ENCODE assay signal across 16 cellular contexts in the genomic region with DNA sequence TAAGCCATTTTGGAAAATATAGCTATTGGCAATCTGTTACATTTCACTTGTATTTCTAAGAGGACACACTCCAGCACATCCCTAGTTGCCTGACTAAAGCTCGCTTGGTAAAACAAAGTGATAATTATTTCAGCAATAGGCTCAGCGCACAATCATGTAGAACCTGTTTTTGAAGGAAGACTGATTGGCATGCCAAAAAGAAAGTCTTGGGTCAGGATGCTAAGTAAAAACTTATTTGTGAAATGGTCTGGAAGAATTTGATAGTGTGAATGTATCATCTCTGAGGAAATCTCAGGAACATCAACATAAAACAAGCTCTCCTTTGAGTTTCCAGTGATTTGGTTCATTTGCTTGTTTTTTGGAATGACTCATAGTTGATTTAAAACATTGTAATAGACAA. TPM values are rescaled to one million over a fixed set of nuclear protein-coding genes. Genes with fewer than 3 reads are reported as not detected.
DNase-seq lines count a peak whose midpoint lies in the region; ATAC-seq and TF ChIP-seq lines count a peak whose summit lies in the region.
"Had no signal": no experiment of that assay in that cellular context is flagged by ENCODE, and none has a peak within 500 bp of the region (broad histone marks: within the 10 kb centered on the region; RNA-seq: fewer than 3 reads in every experiment).

No MANE protein-coding gene starts in this region.

- H3K27me3 ChIP-seq in PC-3 (ENCODE audit: low read length): no peaks in the 10 kb centered on the region
- H3K27me3 ChIP-seq in gastroesophageal sphincter: no peaks in the 10 kb centered on the region
- H3K27me3 ChIP-seq in neuronal stem cell (ENCODE audit: control insufficient read depth in 3 of 3, insufficient read depth in 3 of 3, low read depth in 1 of 3, low read length in 3 of 3): no peaks in the 10 kb centered on the region
- H3K27me3 ChIP-seq: BLaER1 had no signal

- H3K79me1 ChIP-seq in neuronal stem cell (ENCODE audit: low read depth, low read length): peaks cover 2% of the 10 kb centered on the region

- no peak overlapping the region for H2BK5ac ChIP-seq in neuronal stem cell (ENCODE audit: low read length)

- H2AK5ac ChIP-seq in neuronal stem cell (ENCODE audit: low read depth, low read length): no peak overlapping the region

- WGBS in gastroesophageal sphincter (ENCODE audit: low coverage in 1 of 2), 2 donors: 59 to 73% methylated on average over 2 of the region's 2 CpGs
- WGBS in neuronal stem cell (ENCODE audit: extremely low coverage in 2 of 2, insufficient read length in 2 of 2, insufficient replicate concordance in 1 of 2), 2 donors: no CpG with 5 or more reads among the region's 2 CpGs

- H3K27ac ChIP-seq in PC-3 (ENCODE audit: low read length) (no peak overlapping the region), gastroesophageal sphincter (no peak overlapping the region), neuronal stem cell (replicated peaks; ENCODE audit: low read length) (no peak overlapping the region)
- H3K27ac ChIP-seq: BLaER1 had no signal

- no peak overlapping the region for H2BK15ac ChIP-seq in neuronal stem cell (ENCODE audit: low read length)

- H3K79me2 ChIP-seq in PC-3 (ENCODE audit: low read length): no peaks in the 10 kb centered on the region

- H3K14ac ChIP-seq in neuronal stem cell (ENCODE audit: low read length): no peak overlapping the region

- H3K9me2 ChIP-seq in PC-3 (replicated peaks; ENCODE audit: low read length): no peaks in the 10 kb centered on the region

- BruUV-seq in PC-3 (replicated peaks; lab: Mats Ljungman, UMichigan): no TSS peak

- DNase-seq in PC-3: peak; percentile 26
- DNase-seq in epithelial cell of esophagus (ENCODE audit: low read depth): peak; percentile 60
- DNase-seq in skeletal muscle cell (ENCODE audit: low read depth): peak; percentile 31
- no peak for DNase-seq in KBM-7
- no peak for DNase-seq in OCI-M1 (lab: John Stamatoyannopoulos, UW)
- DNase-seq in SIG-M5 (lab: John Stamatoyannopoulos, UW): no peak
- no peak for DNase-seq in neuronal stem cell (ENCODE audit: low spot score)
- DNase-seq: CD8-positive, alpha-beta memory T cell; H7; NCI-H1417; NCI-H1930; NCI-H2171 treated with DMSO at 0.1 percent for 48 hours; NCI-H510A; NCI-H82 had no signal

- no peak overlapping the region for H4K91ac ChIP-seq in neuronal stem cell (ENCODE audit: low read depth, low read length, poor library complexity)

- TF ChIP-seq CTCF in PC-3 (conservative IDR thresholded peaks at IDR 0.05; ENCODE audit: low read depth, low read length): no peak
- TF ChIP-seq CTCF in epithelial cell of esophagus (IDR thresholded peaks at IDR 0.05; ENCODE audit: insufficient read depth, low read depth, low read length, missing control alignments): no peak
- TF ChIP-seq CTCF in gastroesophageal sphincter (IDR thresholded peaks at IDR 0.05): no peak

- no peaks in the 10 kb centered on the region for H3K9me3 ChIP-seq in PC-3 (ENCODE audit: low read length)
- H3K9me3 ChIP-seq in gastroesophageal sphincter: no peaks in the 10 kb centered on the region
- no peaks in the 10 kb centered on the region for H3K9me3 ChIP-seq in neuronal stem cell (replicated peaks in 1 of 2; ENCODE audit: control insufficient read depth in 2 of 2, insufficient read depth in 1 of 2, low read depth in 1 of 2, low read length in 2 of 2)
- H3K9me3 ChIP-seq: BLaER1 had no signal

- CTCF ChIA-PET in PC-3 (lab: Charles Lee): no interaction called here

- H3K4ac ChIP-seq in neuronal stem cell (ENCODE audit: low read length): no peak overlapping the region

- H2AFZ ChIP-seq in PC-3 (ENCODE audit: low read length): no peak overlapping the region
- H2AFZ ChIP-seq in neuronal stem cell (ENCODE audit: low read length): no peak overlapping the region

- no peak for TF ChIP-seq POLR2A in gastroesophageal sphincter (IDR thresholded peaks at IDR 0.05)

- H3K4me1 ChIP-seq in PC-3 (ENCODE audit: insufficient read depth, low read length): peaks cover 7% of the 10 kb centered on the region; the same call in 1 of the 2 replicates
- H3K4me1 ChIP-seq in gastroesophageal sphincter: peaks cover 0 to 6% (median 0%) of the 10 kb centered on the region in 3 donors
- H3K4me1 ChIP-seq in neuronal stem cell (ENCODE audit: control insufficient read depth in 2 of 2, insufficient read depth in 1 of 2, low read depth in 1 of 2, low read length in 2 of 2): no peaks in the 10 kb centered on the region
- H3K4me1 ChIP-seq: BLaER1 had no signal

- no peak overlapping the region for H3K4me3 ChIP-seq in PC-3 (ENCODE audit: low read length)
- no peak overlapping the region for H3K4me3 ChIP-seq in epithelial cell of esophagus (ENCODE audit: low read length)
- H3K4me3 ChIP-seq in gastroesophageal sphincter: no peak overlapping the region
- H3K4me3 ChIP-seq in skeletal muscle cell (ENCODE audit: low read depth, low read length): no peak overlapping the region
- H3K4me3 ChIP-seq in neuronal stem cell (ENCODE audit: low read length in 2 of 2): no peak overlapping the region
- H3K4me3 ChIP-seq: BLaER1 had no signal

- H3K36me3 ChIP-seq in PC-3 (ENCODE audit: low read depth, low read length) (no peaks in the 10 kb centered on the region), gastroesophageal sphincter (no peaks in the 10 kb centered on the region), neuronal stem cell (replicated peaks in 1 of 2; ENCODE audit: control insufficient read depth in 2 of 2, insufficient read depth in 2 of 2, low read length in 2 of 2) (no peaks in the 10 kb centered on the region)
- H3K36me3 ChIP-seq: BLaER1 had no signal

- in situ Hi-C loops in KBM-7 (cut with MboI; ENCODE audit: low pct_unique_long_range_greater_than_20kb, low sequenced_read_pairs): no loop called here

- intact Hi-C loops in PC-3 (cut with micrococcal nuclease): no loop called here

- no peak overlapping the region for H3K18ac ChIP-seq in neuronal stem cell (ENCODE audit: low read length)

- ATAC-seq in PC-3 (peak; percentile 68), gastroesophageal sphincter (peak; percentile 54)

- POLR2A ChIA-PET in PC-3 (lab: Charles Lee; ENCODE audit: unreplicated experiment): no interaction called here

- H2BK12ac ChIP-seq in neuronal stem cell (ENCODE audit: low read length): no peak overlapping the region

- TF ChIP-seq EP300 in gastroesophageal sphincter (IDR thresholded peaks at IDR 0.05): no peak

- H2BK120ac ChIP-seq in neuronal stem cell (ENCODE audit: low read depth, low read length): no peak overlapping the region

- H4K8ac ChIP-seq in neuronal stem cell (ENCODE audit: low read depth, low read length): no peak overlapping the region

- no peaks in the 10 kb centered on the region for H3F3A ChIP-seq in PC-3 (ENCODE audit: low read length, unreplicated experiment)

- H3K4me2 ChIP-seq in PC-3 (ENCODE audit: low read length) (no peak overlapping the region), neuronal stem cell (ENCODE audit: insufficient read depth, low read length, poor library complexity, severe bottlenecking) (no peak overlapping the region)
- H3K4me2 ChIP-seq: BLaER1 had no signal

- no peaks in the 10 kb centered on the region for H4K20me1 ChIP-seq in PC-3 (ENCODE audit: low read length)
- H4K20me1 ChIP-seq: BLaER1 had no signal

- H3K9ac ChIP-seq in PC-3 (ENCODE audit: low read length) (no peak overlapping the region), neuronal stem cell (ENCODE audit: low read depth, low read length, poor library complexity) (no peak overlapping the region)
- H3K9ac ChIP-seq: BLaER1 had no signal

- H3K23ac ChIP-seq in neuronal stem cell (ENCODE audit: low read depth, low read length, poor library complexity): no peak overlapping the region

RNA-seq across cellular contexts. Expression of a gene that starts 49.1 kb away (rescaled TPM):
- total RNA-seq in PC-3 (2014; rRNA removed): 6.7 and 10.2 TPM in 2 replicates
- 10 to 100 TPM; 23.6 to 41.4 (median 38.6) TPM for total RNA-seq in gastroesophageal sphincter
- 39.0 TPM for polyA plus RNA-seq in neuronal stem cell (2013, experiment 1 of 2)
- 36.3 TPM for polyA plus RNA-seq in neuronal stem cell (2013, experiment 2 of 2)

Comparison
In these comparisons a context has a peak if more than half of its experiments do, and no peak if none do; other contexts are left out.
1. DNase-seq: peak in PC-3 (single experiment), epithelial cell of esophagus (single experiment) and skeletal muscle cell (single experiment); none in KBM-7 (single experiment), OCI-M1 (single experiment), SIG-M5 (single experiment) and neuronal stem cell (single experiment).